In the genomic region with DNA sequence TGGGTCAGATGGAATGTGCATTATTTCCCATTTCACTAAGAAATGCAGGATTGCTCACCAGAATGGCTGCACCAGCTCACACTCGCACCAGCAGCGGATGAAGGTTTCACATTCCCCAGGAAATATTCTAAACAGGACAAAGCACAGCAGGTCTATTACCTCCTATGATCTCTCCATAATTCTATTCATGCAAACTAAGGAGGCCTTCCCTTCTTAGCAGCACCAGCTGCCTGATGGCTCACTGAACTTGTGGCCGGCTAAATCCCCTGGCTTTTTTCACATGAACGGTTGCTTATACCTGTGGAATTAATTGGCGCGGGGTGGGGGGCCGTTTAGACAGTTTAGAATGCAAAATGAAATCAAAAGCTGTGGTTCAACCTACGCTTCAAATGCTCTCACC, we compare ENCODE assay signal across 29 cellular contexts.
"Had no signal": no experiment of that assay in that cellular context is flagged by ENCODE, and none has a peak within 500 bp of the region (broad histone marks: within the 10 kb centered on the region; RNA-seq: fewer than 3 reads in every experiment).

No MANE protein-coding gene starts in this region.

- H3K4me3 Mint-ChIP-seq: activated B cell treated with CpG ODN at 0.5 μM for 24 hours; activated CD4-positive, alpha-beta T cell treated with anti-CD3 and anti-CD28 coated beads, Interleukin-2, amount 10 ng/mL, durations not matched to agents 24 days and 14 days; activated CD8-positive, alpha-beta memory T cell treated with anti-CD3 and anti-CD28 coated beads, Interleukin-2, amount 10 ng/mL, durations not matched to agents 7 days and 5 days; activated naive CD4-positive, alpha-beta T cell treated with anti-CD3 and anti-CD28 coated beads, Interleukin-2, amount 50 U/mL, for 24 hours; activated T-cell treated with anti-CD3 and anti-CD28 coated beads, Interleukin-2, amount 50 U/mL, for 24 hours; activated T-helper 1 cell treated with anti-CD3 and anti-CD28 coated beads, Interleukin-12 subunit alpha, Interleukin-12 subunit beta, Interleukin-2, Interleukin-4 antibody, amounts not matched to agents 30 ng/mL and 10 ng/mL and 1 ng/mL, durations not matched to agents 14 hours and 24 hours and 36 hours; central memory CD8-positive, alpha-beta T cell had no signal

- H3K36me3 Mint-ChIP-seq: activated CD8-positive, alpha-beta memory T cell treated with anti-CD3 and anti-CD28 coated beads, Interleukin-2, amount 10 ng/mL, durations not matched to agents 7 days and 5 days; activated naive CD4-positive, alpha-beta T cell treated with anti-CD3 and anti-CD28 coated beads, Interleukin-2, amount 50 U/mL, for 24 hours had no signal

- ATAC-seq: activated CD8-positive, alpha-beta memory T cell treated with anti-CD3 and anti-CD28 coated beads, Interleukin-2, amount 10 ng/mL, durations not matched to agents 7 days and 5 days; body of pancreas; Panc1 had no signal

- H3K4me3 ChIP-seq: body of pancreas, MG63, SJCRH30 had no signal

- H3K9me3 Mint-ChIP-seq: activated B cell treated with CpG ODN at 0.5 μM for 24 hours; activated CD4-positive, alpha-beta T cell treated with anti-CD3 and anti-CD28 coated beads, Interleukin-2, amount 10 ng/mL, durations not matched to agents 24 days and 14 days; activated naive CD4-positive, alpha-beta T cell treated with anti-CD3 and anti-CD28 coated beads, Interleukin-2, amount 50 U/mL, for 24 hours; activated T-cell treated with anti-CD3 and anti-CD28 coated beads, Interleukin-2, amount 50 U/mL, for 24 hours; activated T-helper 1 cell treated with anti-CD3 and anti-CD28 coated beads, Interleukin-12 subunit alpha, Interleukin-12 subunit beta, Interleukin-2, Interleukin-4 antibody, amounts not matched to agents 30 ng/mL and 10 ng/mL and 1 ng/mL, durations not matched to agents 14 hours and 24 hours and 36 hours; central memory CD8-positive, alpha-beta T cell had no signal

- H3K27ac Mint-ChIP-seq: activated B cell treated with CpG ODN at 0.5 μM for 24 hours; activated CD4-positive, alpha-beta T cell treated with anti-CD3 and anti-CD28 coated beads, Interleukin-2, amount 10 ng/mL, durations not matched to agents 24 days and 14 days; activated CD8-positive, alpha-beta memory T cell treated with anti-CD3 and anti-CD28 coated beads, Interleukin-2, amount 10 ng/mL, durations not matched to agents 7 days and 5 days; activated naive CD4-positive, alpha-beta T cell treated with anti-CD3 and anti-CD28 coated beads, Interleukin-2, amount 50 U/mL, for 24 hours; activated T-cell treated with anti-CD3 and anti-CD28 coated beads, Interleukin-2, amount 50 U/mL, for 24 hours; activated T-helper 1 cell treated with anti-CD3 and anti-CD28 coated beads, Interleukin-12 subunit alpha, Interleukin-12 subunit beta, Interleukin-2, Interleukin-4 antibody, amounts not matched to agents 30 ng/mL and 10 ng/mL and 1 ng/mL, durations not matched to agents 14 hours and 24 hours and 36 hours had no signal

- DNase-seq: activated B cell treated with CpG ODN at 0.5 μM for 24 hours; activated CD4-positive, alpha-beta T cell treated with anti-CD3 and anti-CD28 coated beads for 1 hour; activated CD4-positive, alpha-beta T cell treated with anti-CD3 and anti-CD28 coated beads, Interleukin-2, amount 10 ng/mL, durations not matched to agents 24 days and 14 days; activated CD4-positive, alpha-beta T cell treated with anti-CD3 and anti-CD28 coated beads, Interleukin-2, amount 50 U/mL, for 48 hours; activated CD8-positive, alpha-beta memory T cell treated with anti-CD3 and anti-CD28 coated beads, Interleukin-2, amount 10 ng/mL, durations not matched to agents 7 days and 5 days; activated effector memory CD4-positive, alpha-beta T cell treated with Interleukin-2 at 50 U/mL for 16 hours; activated naive CD4-positive, alpha-beta T cell; activated T-cell treated with anti-CD3 and anti-CD28 coated beads, Interleukin-2, amount 50 U/mL, for 24 hours; aorta; body of pancreas; MG63; MV-4-11; NCI-H1105 treated with DMSO at 0.1 percent for 48 hours; NCI-H1436 treated with DMSO at 0.1 percent for 48 hours; NCI-H187; NCI-H2081; NCI-H446; NCI-H524; NCI-H774; NK-92 treated with Interleukin-12 subunit alpha and Interleukin-12 subunit beta, amount 100 ng/mL, for 24 hours; OCI-M1; Right ventricle myocardium superior; SJCRH30; SK-N-SH; T-helper 1 cell had no signal

- H3K4me1 Mint-ChIP-seq: activated B cell treated with CpG ODN at 0.5 μM for 24 hours; activated CD4-positive, alpha-beta T cell treated with anti-CD3 and anti-CD28 coated beads, Interleukin-2, amount 10 ng/mL, durations not matched to agents 24 days and 14 days; activated naive CD4-positive, alpha-beta T cell treated with anti-CD3 and anti-CD28 coated beads, Interleukin-2, amount 50 U/mL, for 24 hours; central memory CD8-positive, alpha-beta T cell had no signal
